In genomic region chr10:71478173-71478572, GRCh38 we compare ENCODE assay signal across 33 cellular contexts.
"Had no signal": no experiment of that assay in that cellular context is flagged by ENCODE, and none has a peak within 500 bp of the region (broad histone marks: within the 10 kb centered on the region; RNA-seq: fewer than 3 reads in every experiment).

No MANE protein-coding gene starts in this region.

- H3K4me3 ChIP-seq: ascending aorta, cardiac muscle cell, Peyer's patch had no signal

- H3K27ac ChIP-seq: ascending aorta, cardiac muscle cell, Peyer's patch, VCaP had no signal

- H3K9me3 ChIP-seq: ascending aorta, Peyer's patch had no signal

- H3K36me3 ChIP-seq: ascending aorta, cardiac muscle cell, Peyer's patch had no signal

- DNase-seq: activated B cell treated with CpG ODN at 0.5 μM for 24 hours; activated CD4-positive, alpha-beta T cell treated with anti-CD3 and anti-CD28 coated beads for 48 hours; activated CD4-positive, alpha-beta T cell treated with anti-CD3 and anti-CD28 coated beads, Interleukin-2, amount 50 U/mL, for 4 hours; activated CD4-positive, CD25-positive, alpha-beta regulatory T cell treated with anti-CD3 and anti-CD28 coated beads, Interleukin-2, amount 50 U/mL, for 72 hours; activated CD8-positive, alpha-beta T cell treated with anti-CD3 and anti-CD28 coated beads, Interleukin-2, amount 10 ng/mL, durations not matched to agents 7 days and 5 days; activated gamma-delta T cell; activated naive CD4-positive, alpha-beta T cell treated with Interleukin-2 at 50 U/mL for 16 hours; activated naive CD8-positive, alpha-beta T cell treated with anti-CD3 and anti-CD28 coated beads, Interleukin-2, amount 10 ng/mL, durations not matched to agents 7 days and 5 days; activated T-cell treated with anti-CD3 and anti-CD28 coated beads, Interleukin-2, amount 50 U/mL, for 24 hours; amygdala; Karpas-422; KBM-7; NCI-H1105; NCI-H1417 treated with DMSO at 0.1 percent for 48 hours; NCI-H1694 treated with DMSO at 0.1 percent for 48 hours; NCI-H2029; NCI-H2107; NCI-H2171 treated with DMSO at 0.1 percent for 48 hours; NCI-H2227 treated with DMSO at 0.1 percent for 48 hours; NCI-H446; NCI-H524 treated with DMSO at 0.1 percent for 48 hours; NCI-H748 treated with DMSO at 0.1 percent for 48 hours; NK-92 treated with Interleukin-12 subunit alpha and Interleukin-12 subunit beta, amount 100 ng/mL, for 24 hours; PC-3; RPMI8226; SIG-M5; T-cell; T-helper 2 cell; T-helper 9 cell had no signal

- H3K27me3 ChIP-seq: ascending aorta, cardiac muscle cell, Peyer's patch had no signal
